22 cellular contexts compared by ENCODE assay signal in genomic region chr6:104959453-104959858, GRCh38. TPM values are rescaled to one million over a fixed set of nuclear protein-coding genes. Genes with fewer than 3 reads are reported as not detected.
DNase-seq lines count a peak whose midpoint lies in the region; ATAC-seq, FAIRE-seq and TF ChIP-seq lines count a peak whose summit lies in the region.
"Had no signal": no experiment of that assay in that cellular context is flagged by ENCODE, and none has a peak within 500 bp of the region (broad histone marks: within the 10 kb centered on the region; RNA-seq: fewer than 3 reads in every experiment).

No MANE protein-coding gene starts in this region.

- ATAC-seq in WTC11 (no peak), HG03432 (IDR thresholded peaks at IDR 0.05; ENCODE audit: unreplicated experiment) (no peak)
- ATAC-seq: stimulated activated naive CD8-positive, alpha-beta T cell treated with anti-CD3 and anti-CD28 coated beads, Interleukin-15, Interleukin-2, amounts not matched to agents 100 U/mL and 50 U/mL, for 24 hours; T-helper 17 cell had no signal

- H3K27me3 ChIP-seq in CD8-positive, alpha-beta memory T cell (ENCODE audit: insufficient read depth, low read length, poor library complexity, severe bottlenecking) = peaks cover 32% of the 10 kb centered on the region
- H3K27me3 ChIP-seq in HUES6 (ENCODE audit: control insufficient read depth, insufficient read depth, low read length) = no peaks in the 10 kb centered on the region
- H3K27me3 ChIP-seq: ovary had no signal

- no peak for FAIRE-seq in GM12891 (lab: Jason Lieb, UNC)
- FAIRE-seq: colon had no signal

- H3K36me3 Mint-ChIP-seq in CD8-positive, alpha-beta memory T cell = no peaks in the 10 kb centered on the region
- H3K36me3 Mint-ChIP-seq in WTC11 = peaks cover 11% of the 10 kb centered on the region

- peaks cover 5 to 10% (median 9%) of the 10 kb centered on the region in 3 donors for H3K4me1 Mint-ChIP-seq in CD8-positive, alpha-beta memory T cell
- peaks cover 32% of the 10 kb centered on the region for H3K4me1 Mint-ChIP-seq in WTC11
- H3K4me1 Mint-ChIP-seq: T-helper 17 cell had no signal

- no peak overlapping the region for H3K27ac Mint-ChIP-seq in CD8-positive, alpha-beta memory T cell
- H3K27ac Mint-ChIP-seq in WTC11 = peak overlapping the region; percentile 97
- H3K27ac Mint-ChIP-seq: T-helper 17 cell had no signal

- H3K9me3 Mint-ChIP-seq in CD8-positive, alpha-beta memory T cell = peaks cover 10 to 31% (median 18%) of the 10 kb centered on the region in 5 donors
- H3K9me3 Mint-ChIP-seq in WTC11 = no peaks in the 10 kb centered on the region

- no peak overlapping the region for H3K4me3 ChIP-seq in CD8-positive, alpha-beta memory T cell (ENCODE audit: low read length)
- H3K4me3 ChIP-seq in HUES6 (ENCODE audit: low read depth, low read length) (peak overlapping the region; percentile 90), mesodermal cell (ENCODE audit: extremely low read depth, insufficient read depth, low read length, poor library complexity, severe bottlenecking) (peak overlapping the region; percentile 59)
- H3K4me3 ChIP-seq: MG63, ovary had no signal

- POLR2A ChIA-PET in CD8-positive, alpha-beta memory T cell (lab: Charles Lee) = no interaction called here
- POLR2A ChIA-PET in WTC11 (lab: Charles Lee) = interaction anchor here (1.0 to 1.3 kb wide), 2 partner anchors 9 to 19 kb away, joined by 3 to 4 read pairs; no protein-coding TSS in a partner anchor

- H3K4me3 Mint-ChIP-seq in CD8-positive, alpha-beta memory T cell = no peak overlapping the region
- H3K4me3 Mint-ChIP-seq in WTC11 = peak overlapping the region; percentile 93
- H3K4me3 Mint-ChIP-seq: T-helper 17 cell had no signal

- H3K4me1 ChIP-seq in CD8-positive, alpha-beta memory T cell (ENCODE audit: insufficient read depth, low read length) = no peaks in the 10 kb centered on the region
- peaks cover 18% of the 10 kb centered on the region for H3K4me1 ChIP-seq in HUES6 (ENCODE audit: control insufficient read depth, insufficient read depth, low read length)
- H3K4me1 ChIP-seq in mesodermal cell (ENCODE audit: control insufficient read depth, insufficient read depth, low read length, poor library complexity, severe bottlenecking) = no peaks in the 10 kb centered on the region

- H3K9ac ChIP-seq in HUES6 (ENCODE audit: low read length) = peak overlapping the region; percentile 98

- no peak for TF ChIP-seq POLR2A in GM12891 (IDR thresholded peaks at IDR 0.05; ENCODE audit: low read depth, low read length)

- no peaks in the 10 kb centered on the region for H3K9me3 ChIP-seq in CD8-positive, alpha-beta memory T cell (ENCODE audit: low read length)
- no peaks in the 10 kb centered on the region for H3K9me3 ChIP-seq in HUES6 (ENCODE audit: control insufficient read depth, insufficient read depth, low read depth, low read length)
- H3K9me3 ChIP-seq in mesodermal cell (ENCODE audit: control insufficient read depth, low read length) = no peaks in the 10 kb centered on the region
- H3K9me3 ChIP-seq: MG63, ovary had no signal

- H3K27ac ChIP-seq in CD8-positive, alpha-beta memory T cell (ENCODE audit: low read depth, low read length) = peak overlapping the region; percentile 34
- peak overlapping the region; percentile 99; the same call in 1 of the 2 replicates for H3K27ac ChIP-seq in HUES6 (ENCODE audit: low read depth, low read length)
- H3K27ac ChIP-seq in mesodermal cell (ENCODE audit: low read depth, low read length, severe bottlenecking) = no peak overlapping the region
- H3K27ac ChIP-seq: epithelial cell of prostate, ovary had no signal

- no peak for TF ChIP-seq CTCF in WTC11 (IDR thresholded peaks at IDR 0.05)

- no peak for DNase-seq in CD8-positive, alpha-beta memory T cell
- DNase-seq in WTC11 (ENCODE audit: low spot score) (no peak), dermis blood vessel endothelial cell (no peak), GM12891 (ENCODE audit: insufficient read length, low spot score) (no peak)
- DNase-seq in activated CD4-positive, CD25-positive, alpha-beta regulatory T cell treated with anti-CD3 and anti-CD28 coated beads, Interleukin-2, amount 50 U/mL, for 72 hours = no peak
- DNase-seq: activated gamma-delta T cell treated with Interleukin-2 at 50 U/mL for 16 hours; anterior cingulate cortex; Calu3; kidney glomerular epithelial cell; MG63; NCI-H774; ovary; small intestine; stimulated activated naive CD8-positive, alpha-beta T cell treated with anti-CD3 and anti-CD28 coated beads, Interleukin-15, Interleukin-2, amounts not matched to agents 100 U/mL and 50 U/mL, for 24 hours; T-helper 17 cell had no signal

- CTCF ChIA-PET in CD8-positive, alpha-beta memory T cell (lab: Charles Lee) = no interaction called here
- CTCF ChIA-PET in WTC11 (lab: Charles Lee) = interaction anchor here (0.9 to 1.9 kb wide), 3 partner anchors 9 to 19 kb away, joined by 3 to 9 read pairs (median 3); no protein-coding TSS in a partner anchor

- H3K36me3 ChIP-seq in CD8-positive, alpha-beta memory T cell (ENCODE audit: insufficient read depth, low read length) = no peaks in the 10 kb centered on the region
- H3K36me3 ChIP-seq in HUES6 (ENCODE audit: control insufficient read depth, insufficient read depth, low read length) (peaks cover 15% of the 10 kb centered on the region; the same call in 1 of the 2 replicates), mesodermal cell (ENCODE audit: control insufficient read depth, insufficient read depth, low read length) (peaks cover 5% of the 10 kb centered on the region)
- H3K36me3 ChIP-seq: MG63, ovary had no signal

- peaks cover 49 to 59% of the 10 kb centered on the region in 2 donors for H3K27me3 Mint-ChIP-seq in CD8-positive, alpha-beta memory T cell
- H3K27me3 Mint-ChIP-seq in WTC11 (ENCODE audit: low read depth) = no peaks in the 10 kb centered on the region

TF ChIP-seq in WTC11, 78 proteins besides CTCF, POLR2A, EP300 and RAD21:
- TF ChIP-seq GABPB1 (CRISPR knock-in tag; IDR thresholded peaks at IDR 0.05) (no peak), E2F1 (CRISPR knock-in tag; IDR thresholded peaks at IDR 0.05) (no peak), SMAD4 (CRISPR knock-in tag; IDR thresholded peaks at IDR 0.05) (no peak), KAT7 (CRISPR knock-in tag; IDR thresholded peaks at IDR 0.05; ENCODE audit: borderline replicate concordance) (no peak), ZNF219 (CRISPR knock-in tag; IDR thresholded peaks at IDR 0.05; ENCODE audit: borderline replicate concordance) (no peak), CBFB (CRISPR knock-in tag; IDR thresholded peaks at IDR 0.05; ENCODE audit: low read depth) (no peak), ELF4 (CRISPR knock-in tag; IDR thresholded peaks at IDR 0.05; ENCODE audit: low read depth) (no peak)

TF ChIP-seq in GM12891, 5 proteins besides CTCF, POLR2A, EP300 and RAD21:
- no peak for TF ChIP-seq PAX5 (IDR thresholded peaks at IDR 0.05; ENCODE audit: insufficient read depth, low read length, severe bottlenecking)
- no peak for TF ChIP-seq POU2F2 (IDR thresholded peaks at IDR 0.05; ENCODE audit: low read depth, low read length)
- TF ChIP-seq SPI1 (IDR thresholded peaks at IDR 0.05; ENCODE audit: low read depth, low read length) = no peak
- no peak for TF ChIP-seq TAF1 (IDR thresholded peaks at IDR 0.05; ENCODE audit: low read depth, low read length)
- TF ChIP-seq POLR2AphosphoS5 (IDR thresholded peaks at IDR 0.05; ENCODE audit: low read depth, low read length) = no peak

RNA-seq across cellular contexts. Expression of gene LIN28B, which starts 2.5 kb away (rescaled TPM):
- not detected for total RNA-seq in CD8-positive, alpha-beta memory T cell
- polyA plus RNA-seq in CD8-positive, alpha-beta memory T cell = not detected
- 73.4 to 82.0 TPM (median 81.9 TPM) in 3 replicates for total RNA-seq in WTC11 (2021)
- 61.5 TPM for polyA plus RNA-seq in mesodermal cell (2013, experiment 1 of 2)
- polyA plus RNA-seq in mesodermal cell (2013, experiment 2 of 2) = 67.9 TPM
- not detected in 2 replicates for total RNA-seq in dermis blood vessel endothelial cell
- not detected for polyA plus RNA-seq in GM12891 (2012; ENCODE audit: low read depth, missing spikeins)
- total RNA-seq: Calu3, mononuclear cell, T-helper 17 cell had no signal
- polyA plus RNA-seq: ovary, small intestine, urinary bladder had no signal

Comparison
In these comparisons a context has a peak if more than half of its experiments do, and no peak if none do; other contexts are left out.
1. RNA of gene LIN28B, which starts 2.5 kb away (total RNA-seq): 73.4 to 82.0 TPM in WTC11; not detected in CD8-positive, alpha-beta memory T cell and not detected in dermis blood vessel endothelial cell; every median in the first group is over 10 times any median in the second.